In genomic region chr5:105263522-105263921, GRCh38 we compare ENCODE assay signal across 1 cellular context.
TF ChIP-seq lines count a peak whose summit lies in the region.

No MANE protein-coding gene starts in this region.

TF ChIP-seq in H1, 55 proteins besides CTCF, POLR2A, EP300 and RAD21 (continued from another document):
- TF ChIP-seq, protein P1, sequence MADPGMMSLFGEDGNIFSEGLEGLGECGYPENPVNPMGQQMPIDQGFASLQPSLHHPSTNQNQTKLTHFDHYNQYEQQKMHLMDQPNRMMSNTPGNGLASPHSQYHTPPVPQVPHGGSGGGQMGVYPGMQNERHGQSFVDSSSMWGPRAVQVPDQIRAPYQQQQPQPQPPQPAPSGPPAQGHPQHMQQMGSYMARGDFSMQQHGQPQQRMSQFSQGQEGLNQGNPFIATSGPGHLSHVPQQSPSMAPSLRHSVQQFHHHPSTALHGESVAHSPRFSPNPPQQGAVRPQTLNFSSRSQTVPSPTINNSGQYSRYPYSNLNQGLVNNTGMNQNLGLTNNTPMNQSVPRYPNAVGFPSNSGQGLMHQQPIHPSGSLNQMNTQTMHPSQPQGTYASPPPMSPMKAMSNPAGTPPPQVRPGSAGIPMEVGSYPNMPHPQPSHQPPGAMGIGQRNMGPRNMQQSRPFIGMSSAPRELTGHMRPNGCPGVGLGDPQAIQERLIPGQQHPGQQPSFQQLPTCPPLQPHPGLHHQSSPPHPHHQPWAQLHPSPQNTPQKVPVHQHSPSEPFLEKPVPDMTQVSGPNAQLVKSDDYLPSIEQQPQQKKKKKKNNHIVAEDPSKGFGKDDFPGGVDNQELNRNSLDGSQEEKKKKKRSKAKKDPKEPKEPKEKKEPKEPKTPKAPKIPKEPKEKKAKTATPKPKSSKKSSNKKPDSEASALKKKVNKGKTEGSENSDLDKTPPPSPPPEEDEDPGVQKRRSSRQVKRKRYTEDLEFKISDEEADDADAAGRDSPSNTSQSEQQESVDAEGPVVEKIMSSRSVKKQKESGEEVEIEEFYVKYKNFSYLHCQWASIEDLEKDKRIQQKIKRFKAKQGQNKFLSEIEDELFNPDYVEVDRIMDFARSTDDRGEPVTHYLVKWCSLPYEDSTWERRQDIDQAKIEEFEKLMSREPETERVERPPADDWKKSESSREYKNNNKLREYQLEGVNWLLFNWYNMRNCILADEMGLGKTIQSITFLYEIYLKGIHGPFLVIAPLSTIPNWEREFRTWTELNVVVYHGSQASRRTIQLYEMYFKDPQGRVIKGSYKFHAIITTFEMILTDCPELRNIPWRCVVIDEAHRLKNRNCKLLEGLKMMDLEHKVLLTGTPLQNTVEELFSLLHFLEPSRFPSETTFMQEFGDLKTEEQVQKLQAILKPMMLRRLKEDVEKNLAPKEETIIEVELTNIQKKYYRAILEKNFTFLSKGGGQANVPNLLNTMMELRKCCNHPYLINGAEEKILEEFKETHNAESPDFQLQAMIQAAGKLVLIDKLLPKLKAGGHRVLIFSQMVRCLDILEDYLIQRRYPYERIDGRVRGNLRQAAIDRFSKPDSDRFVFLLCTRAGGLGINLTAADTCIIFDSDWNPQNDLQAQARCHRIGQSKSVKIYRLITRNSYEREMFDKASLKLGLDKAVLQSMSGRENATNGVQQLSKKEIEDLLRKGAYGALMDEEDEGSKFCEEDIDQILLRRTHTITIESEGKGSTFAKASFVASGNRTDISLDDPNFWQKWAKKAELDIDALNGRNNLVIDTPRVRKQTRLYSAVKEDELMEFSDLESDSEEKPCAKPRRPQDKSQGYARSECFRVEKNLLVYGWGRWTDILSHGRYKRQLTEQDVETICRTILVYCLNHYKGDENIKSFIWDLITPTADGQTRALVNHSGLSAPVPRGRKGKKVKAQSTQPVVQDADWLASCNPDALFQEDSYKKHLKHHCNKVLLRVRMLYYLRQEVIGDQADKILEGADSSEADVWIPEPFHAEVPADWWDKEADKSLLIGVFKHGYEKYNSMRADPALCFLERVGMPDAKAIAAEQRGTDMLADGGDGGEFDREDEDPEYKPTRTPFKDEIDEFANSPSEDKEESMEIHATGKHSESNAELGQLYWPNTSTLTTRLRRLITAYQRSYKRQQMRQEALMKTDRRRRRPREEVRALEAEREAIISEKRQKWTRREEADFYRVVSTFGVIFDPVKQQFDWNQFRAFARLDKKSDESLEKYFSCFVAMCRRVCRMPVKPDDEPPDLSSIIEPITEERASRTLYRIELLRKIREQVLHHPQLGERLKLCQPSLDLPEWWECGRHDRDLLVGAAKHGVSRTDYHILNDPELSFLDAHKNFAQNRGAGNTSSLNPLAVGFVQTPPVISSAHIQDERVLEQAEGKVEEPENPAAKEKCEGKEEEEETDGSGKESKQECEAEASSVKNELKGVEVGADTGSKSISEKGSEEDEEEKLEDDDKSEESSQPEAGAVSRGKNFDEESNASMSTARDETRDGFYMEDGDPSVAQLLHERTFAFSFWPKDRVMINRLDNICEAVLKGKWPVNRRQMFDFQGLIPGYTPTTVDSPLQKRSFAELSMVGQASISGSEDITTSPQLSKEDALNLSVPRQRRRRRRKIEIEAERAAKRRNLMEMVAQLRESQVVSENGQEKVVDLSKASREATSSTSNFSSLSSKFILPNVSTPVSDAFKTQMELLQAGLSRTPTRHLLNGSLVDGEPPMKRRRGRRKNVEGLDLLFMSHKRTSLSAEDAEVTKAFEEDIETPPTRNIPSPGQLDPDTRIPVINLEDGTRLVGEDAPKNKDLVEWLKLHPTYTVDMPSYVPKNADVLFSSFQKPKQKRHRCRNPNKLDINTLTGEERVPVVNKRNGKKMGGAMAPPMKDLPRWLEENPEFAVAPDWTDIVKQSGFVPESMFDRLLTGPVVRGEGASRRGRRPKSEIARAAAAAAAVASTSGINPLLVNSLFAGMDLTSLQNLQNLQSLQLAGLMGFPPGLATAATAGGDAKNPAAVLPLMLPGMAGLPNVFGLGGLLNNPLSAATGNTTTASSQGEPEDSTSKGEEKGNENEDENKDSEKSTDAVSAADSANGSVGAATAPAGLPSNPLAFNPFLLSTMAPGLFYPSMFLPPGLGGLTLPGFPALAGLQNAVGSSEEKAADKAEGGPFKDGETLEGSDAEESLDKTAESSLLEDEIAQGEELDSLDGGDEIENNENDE (IDR thresholded peaks at IDR 0.05; ENCODE audit: insufficient replicate concordance, low read length): no peak
- TF ChIP-seq GABPA (IDR thresholded peaks at IDR 0.05; ENCODE audit: borderline replicate concordance, insufficient read depth, low read length): no peak
- no peak for TF ChIP-seq MAX (IDR thresholded peaks at IDR 0.05)
